Comparison of ENCODE assay signal across 1 cellular context in the genomic region with DNA sequence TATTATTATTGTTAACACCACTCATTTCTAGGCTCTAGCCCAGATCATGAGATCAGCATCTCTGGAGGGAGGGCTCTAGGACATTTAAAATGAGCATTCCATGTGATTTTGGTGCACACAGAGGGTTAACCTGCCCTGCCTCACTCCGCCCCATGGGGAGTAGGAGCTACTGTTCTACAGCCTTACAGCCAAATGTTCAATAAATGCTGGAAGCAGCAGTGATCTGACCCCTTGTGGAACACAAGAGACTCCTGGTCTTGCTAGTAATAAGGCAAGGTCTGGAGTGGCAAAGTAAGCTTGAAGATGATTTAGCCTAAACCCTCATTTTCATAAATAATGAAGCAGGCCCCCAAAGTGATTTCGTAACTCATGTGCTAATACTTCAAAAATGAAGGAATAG.
TF ChIP-seq lines count a peak whose summit lies in the region.

No MANE protein-coding gene starts in this region.

TF ChIP-seq in A549, 52 proteins besides CTCF, POLR2A, EP300 and RAD21:
- TF ChIP-seq KDM5A (IDR thresholded peaks at IDR 0.05) = no peak
- no peak for TF ChIP-seq RCOR1 (IDR thresholded peaks at IDR 0.05; ENCODE audit: low read depth, low read length)
- no peak for TF ChIP-seq GATA3 (IDR thresholded peaks at IDR 0.05; ENCODE audit: borderline replicate concordance)
- TF ChIP-seq CBX8 (IDR thresholded peaks at IDR 0.05) = no peak
- no peak for TF ChIP-seq ZNF302 (CRISPR knock-in tag; IDR thresholded peaks at IDR 0.05)
- no peak for TF ChIP-seq HOXB5 (CRISPR knock-in tag; IDR thresholded peaks at IDR 0.05)
- TF ChIP-seq, protein P1, sequence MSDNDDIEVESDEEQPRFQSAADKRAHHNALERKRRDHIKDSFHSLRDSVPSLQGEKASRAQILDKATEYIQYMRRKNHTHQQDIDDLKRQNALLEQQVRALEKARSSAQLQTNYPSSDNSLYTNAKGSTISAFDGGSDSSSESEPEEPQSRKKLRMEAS (IDR thresholded peaks at IDR 0.05) = no peak
- TF ChIP-seq, protein P2, sequence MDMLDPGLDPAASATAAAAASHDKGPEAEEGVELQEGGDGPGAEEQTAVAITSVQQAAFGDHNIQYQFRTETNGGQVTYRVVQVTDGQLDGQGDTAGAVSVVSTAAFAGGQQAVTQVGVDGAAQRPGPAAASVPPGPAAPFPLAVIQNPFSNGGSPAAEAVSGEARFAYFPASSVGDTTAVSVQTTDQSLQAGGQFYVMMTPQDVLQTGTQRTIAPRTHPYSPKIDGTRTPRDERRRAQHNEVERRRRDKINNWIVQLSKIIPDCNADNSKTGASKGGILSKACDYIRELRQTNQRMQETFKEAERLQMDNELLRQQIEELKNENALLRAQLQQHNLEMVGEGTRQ (IDR thresholded peaks at IDR 0.05) = no peak
- TF ChIP-seq HDAC2 (IDR thresholded peaks at IDR 0.05) = no peak
- TF ChIP-seq PHF8 (IDR thresholded peaks at IDR 0.05; ENCODE audit: borderline replicate concordance, low read depth) = no peak
